In the genomic region with DNA sequence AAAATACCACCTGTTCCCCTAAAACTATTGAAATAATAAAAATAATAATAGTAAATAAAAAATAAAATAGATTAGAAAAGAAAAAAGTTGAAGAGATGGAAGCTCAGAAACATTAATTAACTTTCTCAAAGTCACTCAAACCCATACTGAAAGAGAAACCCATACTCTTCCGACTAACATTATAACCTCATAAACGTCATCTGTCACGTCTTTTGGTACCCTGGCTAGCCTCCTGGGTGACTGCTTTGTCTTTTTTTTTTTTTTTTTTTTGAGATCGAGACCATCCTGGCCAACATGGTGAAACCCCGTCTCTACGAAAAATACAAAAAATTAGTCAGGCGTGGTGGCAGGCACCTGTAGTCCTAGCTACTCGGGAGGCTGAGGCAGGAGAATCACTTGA, we compare ENCODE assay signal across 17 cellular contexts. TPM values are rescaled to one million over a fixed set of nuclear protein-coding genes. Genes with fewer than 3 reads are reported as not detected.
DNase-seq lines count a peak whose midpoint lies in the region; ATAC-seq lines count a peak whose summit lies in the region.
"Had no signal": no experiment of that assay in that cellular context is flagged by ENCODE, and none has a peak within 500 bp of the region (broad histone marks: within the 10 kb centered on the region; RNA-seq: fewer than 3 reads in every experiment).

No MANE protein-coding gene starts in this region.

- H3K4me3 Mint-ChIP-seq in activated T-cell treated with anti-CD3 and anti-CD28 coated beads, Interleukin-2, amount 50 U/mL, for 72 hours: peak overlapping the region; percentile 70 to 97
- peak overlapping the region; percentile 48 for H3K4me3 Mint-ChIP-seq in T-helper 2 cell treated with Interferon-gamma antibody and Interleukin-4, amounts not matched to agents 5 μg/mL and 100 μg/mL, for 36 hours
- peak overlapping the region; percentile 64 for H3K4me3 Mint-ChIP-seq in activated naive CD8-positive, alpha-beta T cell treated with anti-CD3 and anti-CD28 coated beads, Interleukin-2, amount 10 ng/mL, durations not matched to agents 7 days and 5 days
- peak overlapping the region; percentile 70 for H3K4me3 Mint-ChIP-seq in stimulated activated effector memory CD8-positive, alpha-beta T cell treated with anti-CD3 and anti-CD28 coated beads, Interleukin-12 subunit alpha, Interleukin-12 subunit beta, amount 100 ng/mL, for 72 hours

- H3K27ac ChIP-seq in mesendoderm (ENCODE audit: low read depth, low read length): no peak overlapping the region
- H3K27ac ChIP-seq: C4-2B, PC-9 had no signal

- H3K27me3 Mint-ChIP-seq in activated T-cell treated with anti-CD3 and anti-CD28 coated beads, Interleukin-2, amount 50 U/mL, for 72 hours (ENCODE audit: low read depth): no peaks in the 10 kb centered on the region
- H3K27me3 Mint-ChIP-seq in T-helper 2 cell treated with Interferon-gamma antibody and Interleukin-4, amounts not matched to agents 5 μg/mL and 100 μg/mL, for 36 hours (ENCODE audit: low read depth): no peaks in the 10 kb centered on the region
- no peaks in the 10 kb centered on the region for H3K27me3 Mint-ChIP-seq in activated naive CD8-positive, alpha-beta T cell treated with anti-CD3 and anti-CD28 coated beads, Interleukin-2, amount 10 ng/mL, durations not matched to agents 7 days and 5 days

- H4K5ac ChIP-seq in mesendoderm (ENCODE audit: low read length): no peak overlapping the region

- no peak overlapping the region for H2BK5ac ChIP-seq in mesendoderm (ENCODE audit: low read length)

- peaks cover 1 to 2% of the 10 kb centered on the region in 2 donors for H3K9me3 Mint-ChIP-seq in activated T-cell treated with anti-CD3 and anti-CD28 coated beads, Interleukin-2, amount 50 U/mL, for 72 hours
- H3K9me3 Mint-ChIP-seq in T-helper 2 cell treated with Interferon-gamma antibody and Interleukin-4, amounts not matched to agents 5 μg/mL and 100 μg/mL, for 36 hours: peaks cover 4% of the 10 kb centered on the region
- H3K9me3 Mint-ChIP-seq in activated naive CD8-positive, alpha-beta T cell treated with anti-CD3 and anti-CD28 coated beads, Interleukin-2, amount 10 ng/mL, durations not matched to agents 7 days and 5 days: peaks cover 5% of the 10 kb centered on the region
- H3K9me3 Mint-ChIP-seq in stimulated activated effector memory CD8-positive, alpha-beta T cell treated with anti-CD3 and anti-CD28 coated beads, Interleukin-12 subunit alpha, Interleukin-12 subunit beta, amount 100 ng/mL, for 72 hours: no peaks in the 10 kb centered on the region

- H3K79me2 ChIP-seq in mesendoderm (ENCODE audit: control insufficient read depth, insufficient read depth, low read length): no peaks in the 10 kb centered on the region

- H3K79me1 ChIP-seq in mesendoderm (ENCODE audit: low read length): no peaks in the 10 kb centered on the region

- H3K18ac ChIP-seq in mesendoderm (ENCODE audit: low read length): no peak overlapping the region

- peak overlapping the region; percentile 97 for H3K27ac Mint-ChIP-seq in activated T-cell treated with anti-CD3 and anti-CD28 coated beads, Interleukin-2, amount 50 U/mL, for 72 hours
- H3K27ac Mint-ChIP-seq in T-helper 2 cell treated with Interferon-gamma antibody and Interleukin-4, amounts not matched to agents 5 μg/mL and 100 μg/mL, for 36 hours: no peak overlapping the region
- H3K27ac Mint-ChIP-seq in activated naive CD8-positive, alpha-beta T cell treated with anti-CD3 and anti-CD28 coated beads, Interleukin-2, amount 10 ng/mL, durations not matched to agents 7 days and 5 days: no peak overlapping the region
- H3K27ac Mint-ChIP-seq in stimulated activated effector memory CD8-positive, alpha-beta T cell treated with anti-CD3 and anti-CD28 coated beads, Interleukin-12 subunit alpha, Interleukin-12 subunit beta, amount 100 ng/mL, for 72 hours: peak overlapping the region; percentile 97

- 100% methylated on average over 2 of the region's 8 CpGs for WGBS in mesendoderm (ENCODE audit: extremely low coverage, insufficient coverage, low lambda C conversion rate)

- H3K4ac ChIP-seq in mesendoderm (ENCODE audit: low read depth, low read length): no peak overlapping the region

- H2BK15ac ChIP-seq in mesendoderm (replicated peaks; ENCODE audit: low read depth): no peak overlapping the region

- H3K4me2 ChIP-seq in mesendoderm (ENCODE audit: low read length): no peak overlapping the region
- H3K4me2 ChIP-seq: PC-9 had no signal

- no peak overlapping the region for H3K23ac ChIP-seq in mesendoderm (ENCODE audit: low read length)

- no peak overlapping the region for H3K9ac ChIP-seq in mesendoderm (ENCODE audit: low read length)

- ATAC-seq in activated T-cell treated with anti-CD3 and anti-CD28 coated beads, Interleukin-2, amount 50 U/mL, for 72 hours (replicated peaks in 1 of 2): peak in 1 of 2 donors; percentile 50
- no peak for ATAC-seq in activated naive CD8-positive, alpha-beta T cell treated with anti-CD3 and anti-CD28 coated beads, Interleukin-2, amount 10 ng/mL, durations not matched to agents 7 days and 5 days (ENCODE audit: low read depth)
- peak; percentile 89 for ATAC-seq in stimulated activated effector memory CD8-positive, alpha-beta T cell treated with anti-CD3 and anti-CD28 coated beads, Interleukin-12 subunit alpha, Interleukin-12 subunit beta, amount 100 ng/mL, for 72 hours
- ATAC-seq in HG03025 (IDR thresholded peaks at IDR 0.05; ENCODE audit: low FRiP score, unreplicated experiment): no peak

- no peak overlapping the region for H2BK120ac ChIP-seq in mesendoderm (ENCODE audit: low read depth, low read length)

- no peak for DNase-seq in activated T-cell treated with anti-CD3 and anti-CD28 coated beads, Interleukin-2, amount 50 U/mL, for 72 hours
- DNase-seq in activated T-cell treated with anti-CD3 and anti-CD28 coated beads for 4 hours (no peak), mesendoderm (no peak)
- DNase-seq in T-helper 2 cell treated with Interferon-gamma antibody and Interleukin-4, amounts not matched to agents 5 μg/mL and 100 μg/mL, for 36 hours (ENCODE audit: low spot score): no peak
- no peak for DNase-seq in activated naive CD8-positive, alpha-beta T cell treated with anti-CD3 and anti-CD28 coated beads, Interleukin-2, amount 10 ng/mL, durations not matched to agents 7 days and 5 days
- no peak for DNase-seq in stimulated activated effector memory CD8-positive, alpha-beta T cell treated with anti-CD3 and anti-CD28 coated beads, Interleukin-12 subunit alpha, Interleukin-12 subunit beta, amount 100 ng/mL, for 72 hours (ENCODE audit: low spot score in 2 of 2)
- no peak for DNase-seq in stimulated activated CD4-positive, alpha-beta T cell treated with anti-CD3 and anti-CD28 coated beads, Interleukin-1b, Interleukin-23, amount 100 ng/mL, for 48 hours
- DNase-seq: EL, KG1, NCI-H1436 treated with DMSO at 0.1 percent for 48 hours, NCI-H2029 treated with DMSO at 0.1 percent for 48 hours, NCI-H82, PC-9 had no signal

- H3K27me3 ChIP-seq in mesendoderm (ENCODE audit: insufficient read depth, low read length, poor library complexity): no peaks in the 10 kb centered on the region

- H3K36me3 ChIP-seq in mesendoderm (ENCODE audit: control insufficient read depth, insufficient read depth, low read length): no peaks in the 10 kb centered on the region

- no peak overlapping the region for H2AK5ac ChIP-seq in mesendoderm (ENCODE audit: low read length)

- H3K4me3 ChIP-seq in mesendoderm (ENCODE audit: low read length): no peak overlapping the region
- H3K4me3 ChIP-seq: PC-9 had no signal

- H4K8ac ChIP-seq in mesendoderm (ENCODE audit: low read depth, low read length): no peak overlapping the region

- no peaks in the 10 kb centered on the region for H3K4me1 ChIP-seq in mesendoderm (ENCODE audit: control insufficient read depth, low read depth, low read length)

- no peak overlapping the region for H3K56ac ChIP-seq in mesendoderm (ENCODE audit: low read length)

- H3K4me1 Mint-ChIP-seq in activated T-cell treated with anti-CD3 and anti-CD28 coated beads, Interleukin-2, amount 50 U/mL, for 72 hours (ENCODE audit: low read depth): peaks cover 84% of the 10 kb centered on the region
- H3K4me1 Mint-ChIP-seq in T-helper 2 cell treated with Interferon-gamma antibody and Interleukin-4, amounts not matched to agents 5 μg/mL and 100 μg/mL, for 36 hours (ENCODE audit: low read depth): peaks cover 62% of the 10 kb centered on the region
- H3K4me1 Mint-ChIP-seq in activated naive CD8-positive, alpha-beta T cell treated with anti-CD3 and anti-CD28 coated beads, Interleukin-2, amount 10 ng/mL, durations not matched to agents 7 days and 5 days: peaks cover 72% of the 10 kb centered on the region
- peaks cover 75% of the 10 kb centered on the region for H3K4me1 Mint-ChIP-seq in stimulated activated effector memory CD8-positive, alpha-beta T cell treated with anti-CD3 and anti-CD28 coated beads, Interleukin-12 subunit alpha, Interleukin-12 subunit beta, amount 100 ng/mL, for 72 hours

- H3K36me3 Mint-ChIP-seq in activated T-cell treated with anti-CD3 and anti-CD28 coated beads, Interleukin-2, amount 50 U/mL, for 72 hours (ENCODE audit: insufficient read depth in 2 of 2): peaks cover 30 to 60% of the 10 kb centered on the region in 2 donors
- H3K36me3 Mint-ChIP-seq in T-helper 2 cell treated with Interferon-gamma antibody and Interleukin-4, amounts not matched to agents 5 μg/mL and 100 μg/mL, for 36 hours (ENCODE audit: low read depth): peaks cover 72% of the 10 kb centered on the region
- peaks cover 75% of the 10 kb centered on the region for H3K36me3 Mint-ChIP-seq in activated naive CD8-positive, alpha-beta T cell treated with anti-CD3 and anti-CD28 coated beads, Interleukin-2, amount 10 ng/mL, durations not matched to agents 7 days and 5 days
- H3K36me3 Mint-ChIP-seq in stimulated activated effector memory CD8-positive, alpha-beta T cell treated with anti-CD3 and anti-CD28 coated beads, Interleukin-12 subunit alpha, Interleukin-12 subunit beta, amount 100 ng/mL, for 72 hours: peaks cover 76% of the 10 kb centered on the region

- POLR2A ChIA-PET in activated naive CD8-positive, alpha-beta T cell treated with anti-CD3 and anti-CD28 coated beads, Interleukin-2, amount 10 ng/mL, durations not matched to agents 7 days and 5 days (lab: Charles Lee): interaction anchor here (1.9 kb wide), 1 partner anchor 8 kb away, joined by 5 read pairs; no protein-coding TSS in a partner anchor

RNA-seq across cellular contexts. Expression of a gene that starts 7.6 kb away (rescaled TPM):
- 10 to 100 TPM; 59.0 to 73.6 TPM for total RNA-seq in activated T-cell treated with anti-CD3 and anti-CD28 coated beads, Interleukin-2, amount 50 U/mL, for 72 hours
- 100 to 1,000 TPM; 133 to 139 TPM for total RNA-seq in activated naive CD8-positive, alpha-beta T cell treated with anti-CD3 and anti-CD28 coated beads, Interleukin-2, amount 10 ng/mL, durations not matched to agents 7 days and 5 days
- polyA plus RNA-seq in mesendoderm (2013, experiment 1 of 2): not detected
- polyA plus RNA-seq in mesendoderm (2013, experiment 2 of 2): not detected
- total RNA-seq: H1, NCI-H460, PC-9 had no signal
- polyA plus RNA-seq: H1 had no signal

RNA-seq across cellular contexts. Expression of a gene that starts 30.8 kb away (rescaled TPM):
- total RNA-seq in activated T-cell treated with anti-CD3 and anti-CD28 coated beads, Interleukin-2, amount 50 U/mL, for 72 hours: not detected
- not detected for total RNA-seq in activated naive CD8-positive, alpha-beta T cell treated with anti-CD3 and anti-CD28 coated beads, Interleukin-2, amount 10 ng/mL, durations not matched to agents 7 days and 5 days
- not detected for polyA plus RNA-seq in mesendoderm (2013, experiment 1 of 2)
- polyA plus RNA-seq in mesendoderm (2013, experiment 2 of 2): not detected
- total RNA-seq: H1, NCI-H460, PC-9 had no signal

RNA-seq across cellular contexts. Expression of a gene that starts 48.5 kb away (rescaled TPM):
- 1 to 10 TPM; 7.2 to 7.3 TPM for total RNA-seq in activated T-cell treated with anti-CD3 and anti-CD28 coated beads, Interleukin-2, amount 50 U/mL, for 72 hours
- 1 to 10 TPM; 4.4 to 4.6 TPM for total RNA-seq in activated naive CD8-positive, alpha-beta T cell treated with anti-CD3 and anti-CD28 coated beads, Interleukin-2, amount 10 ng/mL, durations not matched to agents 7 days and 5 days
- 3.1 TPM for polyA plus RNA-seq in mesendoderm (2013, experiment 1 of 2)
- polyA plus RNA-seq in mesendoderm (2013, experiment 2 of 2): 2.9 TPM

RNA-seq across cellular contexts. Expression of a gene that starts 57.3 kb away (rescaled TPM):
- 100 to 1,000 TPM; 167 to 179 TPM for total RNA-seq in activated T-cell treated with anti-CD3 and anti-CD28 coated beads, Interleukin-2, amount 50 U/mL, for 72 hours
- 100 to 1,000 TPM; 154 to 163 TPM for total RNA-seq in activated naive CD8-positive, alpha-beta T cell treated with anti-CD3 and anti-CD28 coated beads, Interleukin-2, amount 10 ng/mL, durations not matched to agents 7 days and 5 days
- 92.8 TPM for polyA plus RNA-seq in mesendoderm (2013, experiment 1 of 2)
- 92.2 TPM for polyA plus RNA-seq in mesendoderm (2013, experiment 2 of 2)

Comparison
In these comparisons a context has a peak if more than half of its experiments do, and no peak if none do; other contexts are left out.
1. H3K27ac Mint-ChIP-seq: peak in activated T-cell treated with anti-CD3 and anti-CD28 coated beads, Interleukin-2, amount 50 U/mL, for 72 hours (single experiment) and stimulated activated effector memory CD8-positive, alpha-beta T cell treated with anti-CD3 and anti-CD28 coated beads, Interleukin-12 subunit alpha, Interleukin-12 subunit beta, amount 100 ng/mL, for 72 hours (single experiment); none in T-helper 2 cell treated with Interferon-gamma antibody and Interleukin-4, amounts not matched to agents 5 μg/mL and 100 μg/mL, for 36 hours (single experiment) and activated naive CD8-positive, alpha-beta T cell treated with anti-CD3 and anti-CD28 coated beads, Interleukin-2, amount 10 ng/mL, durations not matched to agents 7 days and 5 days (single experiment).
2. Peak in every context shown above with its lines, with median percentiles within 50 percentile points of each other: H3K4me3 Mint-ChIP-seq.